Comparison of ENCODE assay signal across 11 cellular contexts in genomic region chr15:58357529-58358476, GRCh38.
DNase-seq lines count a peak whose midpoint lies in the region; ATAC-seq and TF ChIP-seq lines count a peak whose summit lies in the region.
"Had no signal": no experiment of that assay in that cellular context is flagged by ENCODE, and none has a peak within 500 bp of the region (broad histone marks: within the 10 kb centered on the region; RNA-seq: fewer than 3 reads in every experiment).

No MANE protein-coding gene starts in this region.

- peaks cover 9% of the 10 kb centered on the region for H3K4me1 ChIP-seq in HEK293 (ENCODE audit: control insufficient read depth, insufficient read depth, low read length)

- H3K27ac Mint-ChIP-seq in type B pancreatic cell: no peak overlapping the region

- CTCF ChIA-PET in HEK293 (lab: Yijun Ruan, JAX): no interaction called here

- peaks cover 18% of the 10 kb centered on the region for H3K4me1 Mint-ChIP-seq in type B pancreatic cell (ENCODE audit: unreplicated experiment)

- no peaks in the 10 kb centered on the region for H3K9me3 ChIP-seq in HEK293 (ENCODE audit: control insufficient read depth, insufficient read depth, low read depth, low read length)

- ATAC-seq in HG03378 (IDR thresholded peaks at IDR 0.05; ENCODE audit: unreplicated experiment): no peak

- H3K27me3 Mint-ChIP-seq in type B pancreatic cell: peaks cover 3% of the 10 kb centered on the region

- no peak overlapping the region for H3K4me3 ChIP-seq in HEK293 (ENCODE audit: low read depth, low read length)

- H3K27ac ChIP-seq in HEK293 (ENCODE audit: extremely low read depth, low read depth, low read length): no peak overlapping the region

- POLR2A ChIA-PET in HEK293 (lab: Yijun Ruan, JAX): no interaction called here

- TF ChIP-seq CTCF in HEK293 (tag by site-specific recombination; IDR thresholded peaks at IDR 0.05) (no peak), type B pancreatic cell (conservative IDR thresholded peaks at IDR 0.05) (no peak)

- peak; percentile 32 to 52 for DNase-seq in activated CD4-positive, alpha-beta T cell treated with anti-CD3 and anti-CD28 coated beads, Interleukin-2, amount 50 U/mL, for 48 hours
- peak; percentile 11 for DNase-seq in effector CD4-positive, alpha-beta T cell
- peak; percentile 29 to 31 for DNase-seq in stimulated activated CD4-positive, alpha-beta T cell treated with anti-CD3 and anti-CD28 coated beads, Interleukin-15, amount 100 ng/mL, for 48 hours (ENCODE audit: low read depth in 2 of 2)
- DNase-seq in NCI-H146 (lab: John Stamatoyannopoulos, UW) (no peak), type B pancreatic cell (ENCODE audit: extremely low spot score, unreplicated experiment) (no peak), T-helper 9 cell (no peak)
- DNase-seq: anterior cingulate cortex, HCEC 1CT, NCI-H187 had no signal

- H3K9me3 Mint-ChIP-seq in type B pancreatic cell: no peaks in the 10 kb centered on the region

- no peaks in the 10 kb centered on the region for H3K36me3 Mint-ChIP-seq in type B pancreatic cell

- no peak overlapping the region for H3K4me3 Mint-ChIP-seq in type B pancreatic cell

- H3K36me3 ChIP-seq in HEK293 (ENCODE audit: control insufficient read depth in 2 of 2, insufficient read depth in 1 of 2, low read length in 2 of 2): no peaks in the 10 kb centered on the region

TF ChIP-seq in HEK293, 187 proteins besides CTCF, POLR2A, EP300 and RAD21 (continues in another document):
- TF ChIP-seq, protein P1, sequence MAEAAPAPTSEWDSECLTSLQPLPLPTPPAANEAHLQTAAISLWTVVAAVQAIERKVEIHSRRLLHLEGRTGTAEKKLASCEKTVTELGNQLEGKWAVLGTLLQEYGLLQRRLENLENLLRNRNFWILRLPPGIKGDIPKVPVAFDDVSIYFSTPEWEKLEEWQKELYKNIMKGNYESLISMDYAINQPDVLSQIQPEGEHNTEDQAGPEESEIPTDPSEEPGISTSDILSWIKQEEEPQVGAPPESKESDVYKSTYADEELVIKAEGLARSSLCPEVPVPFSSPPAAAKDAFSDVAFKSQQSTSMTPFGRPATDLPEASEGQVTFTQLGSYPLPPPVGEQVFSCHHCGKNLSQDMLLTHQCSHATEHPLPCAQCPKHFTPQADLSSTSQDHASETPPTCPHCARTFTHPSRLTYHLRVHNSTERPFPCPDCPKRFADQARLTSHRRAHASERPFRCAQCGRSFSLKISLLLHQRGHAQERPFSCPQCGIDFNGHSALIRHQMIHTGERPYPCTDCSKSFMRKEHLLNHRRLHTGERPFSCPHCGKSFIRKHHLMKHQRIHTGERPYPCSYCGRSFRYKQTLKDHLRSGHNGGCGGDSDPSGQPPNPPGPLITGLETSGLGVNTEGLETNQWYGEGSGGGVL (tag by site-specific recombination; IDR thresholded peaks at IDR 0.05): peak; percentile 70
- TF ChIP-seq SCRT1 (tag by site-specific recombination; IDR thresholded peaks at IDR 0.05; ENCODE audit: borderline replicate concordance) (no peak), ZNF416 (tag by site-specific recombination; IDR thresholded peaks at IDR 0.05) (no peak), ZNF629 (tag by site-specific recombination; IDR thresholded peaks at IDR 0.05) (peak; percentile 90), ZNF514 (tag by site-specific recombination; IDR thresholded peaks at IDR 0.05) (no peak), FEZF1 (tag by site-specific recombination; IDR thresholded peaks at IDR 0.05) (no peak), ZNF18 (tag by site-specific recombination; IDR thresholded peaks at IDR 0.05) (no peak), ZNF211 (tag by site-specific recombination; IDR thresholded peaks at IDR 0.05; ENCODE audit: low read depth) (no peak), ZNF366 (tag by site-specific recombination; conservative IDR thresholded peaks at IDR 0.05) (no peak), PATZ1 (tag by site-specific recombination; IDR thresholded peaks at IDR 0.05) (no peak), ZNF658 (tag by site-specific recombination; IDR thresholded peaks at IDR 0.05) (no peak), MZF1 (tag by site-specific recombination; IDR thresholded peaks at IDR 0.05; ENCODE audit: borderline replicate concordance) (no peak)
- TF ChIP-seq, protein P2, sequence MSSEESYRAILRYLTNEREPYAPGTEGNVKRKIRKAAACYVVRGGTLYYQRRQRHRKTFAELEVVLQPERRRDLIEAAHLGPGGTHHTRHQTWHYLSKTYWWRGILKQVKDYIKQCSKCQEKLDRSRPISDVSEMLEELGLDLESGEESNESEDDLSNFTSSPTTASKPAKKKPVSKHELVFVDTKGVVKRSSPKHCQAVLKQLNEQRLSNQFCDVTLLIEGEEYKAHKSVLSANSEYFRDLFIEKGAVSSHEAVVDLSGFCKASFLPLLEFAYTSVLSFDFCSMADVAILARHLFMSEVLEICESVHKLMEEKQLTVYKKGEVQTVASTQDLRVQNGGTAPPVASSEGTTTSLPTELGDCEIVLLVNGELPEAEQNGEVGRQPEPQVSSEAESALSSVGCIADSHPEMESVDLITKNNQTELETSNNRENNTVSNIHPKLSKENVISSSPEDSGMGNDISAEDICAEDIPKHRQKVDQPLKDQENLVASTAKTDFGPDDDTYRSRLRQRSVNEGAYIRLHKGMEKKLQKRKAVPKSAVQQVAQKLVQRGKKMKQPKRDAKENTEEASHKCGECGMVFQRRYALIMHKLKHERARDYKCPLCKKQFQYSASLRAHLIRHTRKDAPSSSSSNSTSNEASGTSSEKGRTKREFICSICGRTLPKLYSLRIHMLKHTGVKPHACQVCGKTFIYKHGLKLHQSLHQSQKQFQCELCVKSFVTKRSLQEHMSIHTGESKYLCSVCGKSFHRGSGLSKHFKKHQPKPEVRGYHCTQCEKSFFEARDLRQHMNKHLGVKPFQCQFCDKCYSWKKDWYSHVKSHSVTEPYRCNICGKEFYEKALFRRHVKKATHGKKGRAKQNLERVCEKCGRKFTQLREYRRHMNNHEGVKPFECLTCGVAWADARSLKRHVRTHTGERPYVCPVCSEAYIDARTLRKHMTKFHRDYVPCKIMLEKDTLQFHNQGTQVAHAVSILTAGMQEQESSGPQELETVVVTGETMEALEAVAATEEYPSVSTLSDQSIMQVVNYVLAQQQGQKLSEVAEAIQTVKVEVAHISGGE (tag by site-specific recombination; conservative IDR thresholded peaks at IDR 0.05; ENCODE audit: low read depth): no peak
- TF ChIP-seq, protein P3, sequence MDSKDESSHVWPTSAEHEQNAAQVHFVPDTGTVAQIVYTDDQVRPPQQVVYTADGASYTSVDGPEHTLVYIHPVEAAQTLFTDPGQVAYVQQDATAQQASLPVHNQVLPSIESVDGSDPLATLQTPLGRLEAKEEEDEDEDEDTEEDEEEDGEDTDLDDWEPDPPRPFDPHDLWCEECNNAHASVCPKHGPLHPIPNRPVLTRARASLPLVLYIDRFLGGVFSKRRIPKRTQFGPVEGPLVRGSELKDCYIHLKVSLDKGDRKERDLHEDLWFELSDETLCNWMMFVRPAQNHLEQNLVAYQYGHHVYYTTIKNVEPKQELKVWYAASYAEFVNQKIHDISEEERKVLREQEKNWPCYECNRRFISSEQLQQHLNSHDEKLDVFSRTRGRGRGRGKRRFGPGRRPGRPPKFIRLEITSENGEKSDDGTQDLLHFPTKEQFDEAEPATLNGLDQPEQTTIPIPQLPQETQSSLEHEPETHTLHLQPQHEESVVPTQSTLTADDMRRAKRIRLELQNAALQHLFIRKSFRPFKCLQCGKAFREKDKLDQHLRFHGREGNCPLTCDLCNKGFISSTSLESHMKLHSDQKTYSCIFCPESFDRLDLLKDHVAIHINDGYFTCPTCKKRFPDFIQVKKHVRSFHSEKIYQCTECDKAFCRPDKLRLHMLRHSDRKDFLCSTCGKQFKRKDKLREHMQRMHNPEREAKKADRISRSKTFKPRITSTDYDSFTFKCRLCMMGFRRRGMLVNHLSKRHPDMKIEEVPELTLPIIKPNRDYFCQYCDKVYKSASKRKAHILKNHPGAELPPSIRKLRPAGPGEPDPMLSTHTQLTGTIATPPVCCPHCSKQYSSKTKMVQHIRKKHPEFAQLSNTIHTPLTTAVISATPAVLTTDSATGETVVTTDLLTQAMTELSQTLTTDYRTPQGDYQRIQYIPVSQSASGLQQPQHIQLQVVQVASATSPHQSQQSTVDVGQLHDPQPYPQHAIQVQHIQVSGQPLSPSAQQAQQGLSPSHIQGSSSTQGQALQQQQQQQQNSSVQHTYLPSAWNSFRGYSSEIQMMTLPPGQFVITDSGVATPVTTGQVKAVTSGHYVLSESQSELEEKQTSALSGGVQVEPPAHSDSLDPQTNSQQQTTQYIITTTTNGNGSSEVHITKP (tag by site-specific recombination; IDR thresholded peaks at IDR 0.05): peak; percentile 27; the same call in 1 of the 2 replicates

Comparison
In these comparisons a context has a peak if more than half of its experiments do, and no peak if none do; other contexts are left out.
1. DNase-seq: peak in activated CD4-positive, alpha-beta T cell treated with anti-CD3 and anti-CD28 coated beads, Interleukin-2, amount 50 U/mL, for 48 hours (2 of 2), effector CD4-positive, alpha-beta T cell (single experiment) and stimulated activated CD4-positive, alpha-beta T cell treated with anti-CD3 and anti-CD28 coated beads, Interleukin-15, amount 100 ng/mL, for 48 hours (2 of 2); none in NCI-H146 (single experiment), type B pancreatic cell (single experiment) and T-helper 9 cell (single experiment).